1 cellular context compared by ENCODE assay signal in genomic region chr22:43862074-43862881, GRCh38.
TF ChIP-seq lines count a peak whose summit lies in the region.

Gene SULT4A1 (minus strand): TSS chr22:43862513. CDS start chr22:43862382, 131 bp downstream.

TF ChIP-seq in K562, 482 proteins besides CTCF, POLR2A, EP300 and RAD21 (continued from another document):
- TF ChIP-seq CEBPZ (IDR thresholded peaks at IDR 0.05; ENCODE audit: borderline replicate concordance, low read depth, low read length) (no peak), ZFPM2 (CRISPR knock-in tag; IDR thresholded peaks at IDR 0.05) (no peak), HMGXB4 (CRISPR knock-in tag; IDR thresholded peaks at IDR 0.05) (no peak), ATF1 (CRISPR knock-in tag; IDR thresholded peaks at IDR 0.05) (no peak), ATF1 (tag; IDR thresholded peaks at IDR 0.05) (peak; percentile 49; the same call in 1 of the 2 replicates), GMEB1 (CRISPR knock-in tag; IDR thresholded peaks at IDR 0.05) (peak; percentile 85), IRF2 (CRISPR knock-in tag; IDR thresholded peaks at IDR 0.05) (no peak), ZNF384 (IDR thresholded peaks at IDR 0.05; ENCODE audit: low read depth, low read length) (no peak), RBM15 (IDR thresholded peaks at IDR 0.05; ENCODE audit: insufficient read depth, low read length) (no peak), ZSCAN29 (IDR thresholded peaks at IDR 0.05) (0 out of 2 replicates have a peak, but pooled peaks have one; percentile 24), RHOXF2B (CRISPR knock-in tag; conservative IDR thresholded peaks at IDR 0.05) (no peak), BHLHE40 (IDR thresholded peaks at IDR 0.05; ENCODE audit: low read length) (peak; percentile 48; the same call in 1 of the 2 replicates), CREB1 (IDR thresholded peaks at IDR 0.05) (peak; percentile 80), CREB1 (CRISPR knock-in tag; IDR thresholded peaks at IDR 0.05) (peak; percentile 69), THRA (IDR thresholded peaks at IDR 0.05) (no peak), CREM (IDR thresholded peaks at IDR 0.05; ENCODE audit: low read depth) (peak; percentile 87), ZNF140 (CRISPR knock-in tag; IDR thresholded peaks at IDR 0.05) (no peak), ATF7 (IDR thresholded peaks at IDR 0.05) (peak; percentile 67; the same call in 1 of the 2 replicates), HDAC2 (IDR thresholded peaks at IDR 0.05) (no peak), ATF3 (IDR thresholded peaks at IDR 0.05) (no peak), ATF3 (CRISPR knock-in tag; conservative IDR thresholded peaks at IDR 0.05) (no peak), CXXC5 (CRISPR knock-in tag; IDR thresholded peaks at IDR 0.05) (peak; percentile 77), RBM17 (IDR thresholded peaks at IDR 0.05; ENCODE audit: borderline replicate concordance, low read depth, low read length) (no peak), SOX6 (IDR thresholded peaks at IDR 0.05) (no peak)
